13 cellular contexts compared by ENCODE assay signal in the genomic region with DNA sequence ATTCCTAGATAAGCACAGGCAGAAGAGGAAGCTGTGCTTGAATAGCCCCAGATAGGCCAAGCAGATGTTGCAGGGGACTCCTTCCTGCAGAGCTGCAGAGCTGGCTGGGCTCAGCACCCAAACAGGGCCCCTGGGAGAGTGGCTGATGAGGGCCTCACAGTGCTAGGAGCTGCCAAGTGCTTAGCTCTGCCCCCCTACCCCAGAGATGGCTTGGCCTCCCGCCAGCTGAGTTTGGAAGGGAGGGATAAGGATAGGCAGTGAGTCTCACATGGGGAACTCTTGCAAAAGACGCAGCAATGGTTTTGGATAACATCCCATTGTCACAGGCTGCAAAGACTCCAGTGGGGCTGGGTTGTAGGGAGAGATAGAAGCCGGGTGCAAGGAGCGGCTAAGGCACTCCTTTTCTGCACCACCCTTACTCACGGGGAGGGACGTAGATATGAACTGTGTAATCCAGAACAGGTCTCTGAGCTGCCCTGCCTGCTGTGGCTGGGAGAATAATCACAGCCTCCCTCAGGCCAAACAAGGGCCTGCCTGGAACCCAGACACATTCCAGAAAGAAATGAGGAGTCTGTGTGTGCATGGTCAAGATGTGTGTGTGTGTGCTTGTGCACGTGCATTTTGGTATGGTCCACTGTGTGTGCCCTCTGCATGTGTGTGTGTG. TPM values are rescaled to one million over a fixed set of nuclear protein-coding genes. Genes with fewer than 3 reads are reported as not detected.
A peak's percentile ranks its signal among the peaks of the same experiment; 100 is the strongest.
DNase-seq lines count a peak whose midpoint lies in the region; ATAC-seq, FAIRE-seq and TF ChIP-seq lines count a peak whose summit lies in the region.
"Had no signal": no experiment of that assay in that cellular context is flagged by ENCODE, and none has a peak within 500 bp of the region (broad histone marks: within the 10 kb centered on the region; RNA-seq: fewer than 3 reads in every experiment).

No MANE protein-coding gene starts in this region.

- H3K27ac ChIP-seq in right atrium auricular region: no peak overlapping the region

- peak; percentile 87 for DNase-seq in Right ventricle myocardium inferior (ENCODE audit: missing footprints)
- DNase-seq in right atrium auricular region (ENCODE audit: low spot score): no peak
- peak; percentile 30 for DNase-seq in brain pericyte (ENCODE audit: low read depth, low spot score)
- peak; percentile 82 for DNase-seq in islet precursor cell
- DNase-seq in urothelium cell line (ENCODE audit: low spot score): peak; percentile 47
- no peak for DNase-seq in DMS153 treated with DMSO at 0.1 percent for 48 hours (lab: John Stamatoyannopoulos, UW; ENCODE audit: unreplicated experiment)
- no peak for DNase-seq in NOMO-1 (lab: John Stamatoyannopoulos, UW; ENCODE audit: unreplicated experiment in 2 of 2)
- DNase-seq: activated CD4-positive, alpha-beta T cell treated with anti-CD3 and anti-CD28 coated beads, Interleukin-2, amount 50 U/mL, for 48 hours; DMS53; Karpas-422; stimulated activated CD4-positive, alpha-beta T cell treated with anti-CD3 and anti-CD28 coated beads, Interleukin-2, amount 100 ng/mL, for 24 hours; T-helper 9 cell had no signal

- intact Hi-C loops in Right ventricle myocardium inferior (cut with DNase I): no loop called here

- H3K4me3 ChIP-seq in right atrium auricular region: no peak overlapping the region

- no peaks in the 10 kb centered on the region for H3K36me3 ChIP-seq in right atrium auricular region

- no peak for TF ChIP-seq CTCF in right atrium auricular region (IDR thresholded peaks at IDR 0.05)

- FAIRE-seq in urothelium cell line (lab: Jason Lieb, UNC): no peak

- no peaks in the 10 kb centered on the region for H3K27me3 ChIP-seq in right atrium auricular region

- H3K4me1 ChIP-seq in right atrium auricular region: no peaks in the 10 kb centered on the region

- no peaks in the 10 kb centered on the region for H3K9me3 ChIP-seq in right atrium auricular region

- ATAC-seq in Right ventricle myocardium inferior: peak; percentile 90
- no peak for ATAC-seq in GM18907 (IDR thresholded peaks at IDR 0.05; ENCODE audit: unreplicated experiment)

RNA-seq across cellular contexts. Expression of gene MAF, which starts 52.9 kb away (rescaled TPM):
- total RNA-seq in Right ventricle myocardium inferior: 19.6 TPM
- total RNA-seq in right atrium auricular region: 10 to 100 TPM in 1 of 2 donors, 1 to 10 TPM in 1; 5.4 to 16.7 TPM

Comparison
In these comparisons a context has a peak if more than half of its experiments do, and no peak if none do; other contexts are left out.
1. DNase-seq: peak in Right ventricle myocardium inferior (single experiment), brain pericyte (single experiment), islet precursor cell (single experiment) and urothelium cell line (single experiment); none in right atrium auricular region (single experiment), DMS153 treated with DMSO at 0.1 percent for 48 hours (single experiment) and NOMO-1 (0 of 2).